1 cellular context compared by ENCODE assay signal in the genomic region with DNA sequence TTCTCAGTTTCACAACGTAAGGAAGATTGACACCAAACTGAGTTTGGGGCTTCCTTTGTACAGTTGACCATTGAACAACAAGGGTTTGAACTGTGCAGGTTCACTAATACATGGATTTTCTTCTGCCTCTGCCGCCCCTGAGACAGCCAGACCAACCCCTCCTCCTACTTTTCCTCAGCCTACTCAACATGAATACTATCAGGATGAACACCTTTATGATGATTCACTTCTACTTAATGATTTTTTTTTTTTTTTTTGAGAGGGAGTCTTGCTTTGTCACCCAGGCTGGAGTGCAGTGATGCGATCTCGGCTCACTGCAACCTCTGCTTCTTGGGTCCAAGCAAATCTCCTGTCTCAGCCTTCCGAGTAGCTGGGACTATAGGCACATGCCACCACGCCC.
TF ChIP-seq lines count a peak whose summit lies in the region.

No MANE protein-coding gene starts in this region.

TF ChIP-seq in A549, 52 proteins besides CTCF, POLR2A, EP300 and RAD21 (continued from another document):
- TF ChIP-seq, protein P1, sequence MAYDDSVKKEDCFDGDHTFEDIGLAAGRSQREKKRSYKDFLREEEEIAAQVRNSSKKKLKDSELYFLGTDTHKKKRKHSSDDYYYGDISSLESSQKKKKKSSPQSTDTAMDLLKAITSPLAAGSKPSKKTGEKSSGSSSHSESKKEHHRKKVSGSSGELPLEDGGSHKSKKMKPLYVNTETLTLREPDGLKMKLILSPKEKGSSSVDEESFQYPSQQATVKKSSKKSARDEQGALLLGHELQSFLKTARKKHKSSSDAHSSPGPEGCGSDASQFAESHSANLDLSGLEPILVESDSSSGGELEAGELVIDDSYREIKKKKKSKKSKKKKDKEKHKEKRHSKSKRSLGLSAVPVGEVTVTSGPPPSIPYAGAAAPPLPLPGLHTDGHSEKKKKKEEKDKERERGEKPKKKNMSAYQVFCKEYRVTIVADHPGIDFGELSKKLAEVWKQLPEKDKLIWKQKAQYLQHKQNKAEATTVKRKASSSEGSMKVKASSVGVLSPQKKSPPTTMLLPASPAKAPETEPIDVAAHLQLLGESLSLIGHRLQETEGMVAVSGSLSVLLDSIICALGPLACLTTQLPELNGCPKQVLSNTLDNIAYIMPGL (CRISPR knock-in tag; IDR thresholded peaks at IDR 0.05; ENCODE audit: borderline replicate concordance) = no peak
- TF ChIP-seq, protein P2, sequence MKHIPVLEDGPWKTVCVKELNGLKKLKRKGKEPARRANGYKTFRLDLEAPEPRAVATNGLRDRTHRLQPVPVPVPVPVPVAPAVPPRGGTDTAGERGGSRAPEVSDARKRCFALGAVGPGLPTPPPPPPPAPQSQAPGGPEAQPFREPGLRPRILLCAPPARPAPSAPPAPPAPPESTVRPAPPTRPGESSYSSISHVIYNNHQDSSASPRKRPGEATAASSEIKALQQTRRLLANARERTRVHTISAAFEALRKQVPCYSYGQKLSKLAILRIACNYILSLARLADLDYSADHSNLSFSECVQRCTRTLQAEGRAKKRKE (CRISPR knock-in tag; IDR thresholded peaks at IDR 0.05; ENCODE audit: low read depth) = no peak
